In genomic region chr9:69380301-69380700, GRCh38 we compare ENCODE assay signal across 27 cellular contexts. TPM values are rescaled to one million over a fixed set of nuclear protein-coding genes. Genes with fewer than 3 reads are reported as not detected.
DNase-seq lines count a peak whose midpoint lies in the region; ATAC-seq and TF ChIP-seq lines count a peak whose summit lies in the region.
"Had no signal": no experiment of that assay in that cellular context is flagged by ENCODE, and none has a peak within 500 bp of the region (broad histone marks: within the 10 kb centered on the region; RNA-seq: fewer than 3 reads in every experiment).

No MANE protein-coding gene starts in this region.

- no peak for ATAC-seq in left ventricle myocardium superior
- no peak for ATAC-seq in RWPE2 (ENCODE audit: low read depth)
- ATAC-seq in left lung: peak; percentile 41
- ATAC-seq: activated T-helper 17 cell treated with anti-CD3 and anti-CD28 coated beads, Interleukin-2, amount 50 U/mL, for 72 hours; stimulated activated naive CD8-positive, alpha-beta T cell treated with anti-CD3 and anti-CD28 coated beads, Interleukin-15, amount 100 ng/mL, for 72 hours had no signal

- peak overlapping the region; percentile 87 for H3K27ac ChIP-seq in cardiac muscle cell
- peak overlapping the region; percentile 30 for H3K27ac ChIP-seq in RWPE2 (ENCODE audit: poor library complexity, severe bottlenecking)
- H3K27ac ChIP-seq in left lung: no peak overlapping the region
- peak overlapping the region; percentile 93 for H3K27ac ChIP-seq in skeletal muscle tissue (ENCODE audit: low read depth, low read length)
- H3K27ac ChIP-seq: A549, GM23248, neural progenitor cell, Peyer's patch, skin epidermis had no signal

- H3K9me3 ChIP-seq in cardiac muscle cell (ENCODE audit: low read depth) (no peaks in the 10 kb centered on the region), RWPE2 (ENCODE audit: severe bottlenecking) (no peaks in the 10 kb centered on the region), left lung (no peaks in the 10 kb centered on the region), skeletal muscle tissue (ENCODE audit: control insufficient read depth in 3 of 3, low read length in 3 of 3) (no peaks in the 10 kb centered on the region)
- H3K9me3 ChIP-seq: A549, Peyer's patch had no signal

- H3K9ac ChIP-seq in skeletal muscle tissue (ENCODE audit: low read depth in 1 of 3, low read length in 3 of 3): peak overlapping the region; percentile 55 to 74 (median 60)
- H3K9ac ChIP-seq: GM23248, neural progenitor cell had no signal

- peaks cover 86% of the 10 kb centered on the region for H3K36me3 ChIP-seq in cardiac muscle cell
- no peaks in the 10 kb centered on the region for H3K36me3 ChIP-seq in RWPE2 (ENCODE audit: low read depth)
- H3K36me3 ChIP-seq in left lung: no peaks in the 10 kb centered on the region
- H3K36me3 ChIP-seq in skeletal muscle tissue (ENCODE audit: control insufficient read depth in 3 of 3, insufficient read depth in 3 of 3, low read length in 3 of 3): peaks cover 8 to 10% (median 10%) of the 10 kb centered on the region in 3 donors
- H3K36me3 ChIP-seq: neural progenitor cell, Peyer's patch had no signal

- H3K27me3 ChIP-seq in cardiac muscle cell (no peaks in the 10 kb centered on the region), RWPE2 (ENCODE audit: insufficient read depth, poor library complexity, severe bottlenecking) (no peaks in the 10 kb centered on the region), left lung (no peaks in the 10 kb centered on the region), skeletal muscle tissue (ENCODE audit: control insufficient read depth in 3 of 3, insufficient read depth in 3 of 3, low read length in 3 of 3) (no peaks in the 10 kb centered on the region)
- H3K27me3 ChIP-seq: neural progenitor cell, Peyer's patch had no signal

- no peak for TF ChIP-seq CTCF in cardiac muscle cell (IDR thresholded peaks at IDR 0.05; ENCODE audit: low read depth, low read length)
- TF ChIP-seq CTCF in RWPE2 (IDR thresholded peaks at IDR 0.05; ENCODE audit: poor library complexity, severe bottlenecking): no peak
- TF ChIP-seq CTCF in left lung (IDR thresholded peaks at IDR 0.05): no peak

- DNase-seq in cardiac muscle cell (ENCODE audit: low read depth in 1 of 2, low spot score in 1 of 2): no peak
- DNase-seq in left ventricle myocardium superior: no peak
- DNase-seq in RWPE2 (ENCODE audit: low spot score): no peak
- no peak for DNase-seq in left lung
- DNase-seq in activated naive CD4-positive, alpha-beta T cell treated with anti-CD3 and anti-CD28 coated beads, Interleukin-2, amount 50 U/mL, for 16 hours: no peak
- DNase-seq in NCI-H2081 (lab: John Stamatoyannopoulos, UW): no peak
- no peak for DNase-seq in NCI-H748 treated with DMSO at 0.1 percent for 48 hours (lab: John Stamatoyannopoulos, UW)
- DNase-seq: activated CD4-positive, alpha-beta memory T cell treated with anti-CD3 and anti-CD28 coated beads, Interleukin-2, amount 10 ng/mL, durations not matched to agents 7 days and 5 days; activated CD4-positive, CD25-positive, alpha-beta regulatory T cell treated with anti-CD3 and anti-CD28 coated beads, Interleukin-2, amount 50 U/mL, for 72 hours; AML-193; anterior cingulate cortex; CD4-positive, alpha-beta T cell; KG1; MV-4-11; NCI-H146; NCI-H526 treated with DMSO at 0.1 percent for 48 hours; Peyer's patch; posterior cingulate gyrus; stimulated activated CD4-positive, alpha-beta T cell treated with anti-CD3 and anti-CD28 coated beads, Interleukin-1b, Interleukin-23, amount 100 ng/mL, for 48 hours; stimulated activated CD8-positive, alpha-beta memory T cell treated with anti-CD3 and anti-CD28 coated beads, Interleukin-4, amount 100 ng/mL, for 48 hours; stimulated activated naive CD8-positive, alpha-beta T cell treated with anti-CD3 and anti-CD28 coated beads, Interleukin-15, amount 100 ng/mL, for 72 hours had no signal

- H3K4me1 ChIP-seq in cardiac muscle cell (ENCODE audit: low read depth) (peaks cover 48% of the 10 kb centered on the region), RWPE2 (ENCODE audit: insufficient read depth, poor library complexity, severe bottlenecking) (peaks cover 15% of the 10 kb centered on the region), left lung (peaks cover 0 to 10% of the 10 kb centered on the region in 2 donors), skeletal muscle tissue (ENCODE audit: control insufficient read depth in 3 of 3, insufficient read depth in 3 of 3, low read length in 3 of 3) (peaks cover 47 to 67% (median 52%) of the 10 kb centered on the region in 3 donors)
- H3K4me1 ChIP-seq: A549, Peyer's patch had no signal

- no peak overlapping the region for H3K4me3 ChIP-seq in cardiac muscle cell
- no peak overlapping the region for H3K4me3 ChIP-seq in RWPE2 (ENCODE audit: severe bottlenecking)
- H3K4me3 ChIP-seq in left lung: no peak overlapping the region
- peak overlapping the region in 1 of 3 donors; percentile 14 for H3K4me3 ChIP-seq in skeletal muscle tissue (ENCODE audit: low read length in 3 of 3)
- H3K4me3 ChIP-seq: A549, GM23248, neural progenitor cell, Peyer's patch, skin epidermis had no signal

- intact Hi-C loops in left ventricle myocardium superior (cut with micrococcal nuclease): no loop called here
- intact Hi-C loops in left lung (cut with DNase I): no loop called here

RNA-seq across cellular contexts. Expression of gene ENTREP1, which starts 55.3 kb away (rescaled TPM):
- total RNA-seq in cardiac muscle cell (110 and 176 TPM in 2 replicates), left ventricle myocardium superior (21.3 TPM), left lung (10 to 100 TPM; 16.8 to 37.4 TPM), skeletal muscle tissue (15.1 TPM)
- polyA plus RNA-seq in cardiac muscle cell: 180 and 189 TPM in 2 replicates
- total RNA-seq: activated CD4-positive, alpha-beta memory T cell treated with anti-CD3 and anti-CD28 coated beads, Interleukin-2, amount 10 ng/mL, durations not matched to agents 7 days and 5 days; activated T-helper 17 cell treated with anti-CD3 and anti-CD28 coated beads, Interleukin-2, amount 50 U/mL, for 72 hours; GM23248 had no signal
- polyA plus RNA-seq: GM23248 had no signal

Comparison
In these comparisons a context has a peak if more than half of its experiments do, and no peak if none do; other contexts are left out.
1. H3K27ac ChIP-seq: peak in cardiac muscle cell (single experiment), RWPE2 (single experiment) and skeletal muscle tissue (single experiment); none in left lung (0 of 2).